Comparison of ENCODE assay signal across 21 cellular contexts in the genomic region with DNA sequence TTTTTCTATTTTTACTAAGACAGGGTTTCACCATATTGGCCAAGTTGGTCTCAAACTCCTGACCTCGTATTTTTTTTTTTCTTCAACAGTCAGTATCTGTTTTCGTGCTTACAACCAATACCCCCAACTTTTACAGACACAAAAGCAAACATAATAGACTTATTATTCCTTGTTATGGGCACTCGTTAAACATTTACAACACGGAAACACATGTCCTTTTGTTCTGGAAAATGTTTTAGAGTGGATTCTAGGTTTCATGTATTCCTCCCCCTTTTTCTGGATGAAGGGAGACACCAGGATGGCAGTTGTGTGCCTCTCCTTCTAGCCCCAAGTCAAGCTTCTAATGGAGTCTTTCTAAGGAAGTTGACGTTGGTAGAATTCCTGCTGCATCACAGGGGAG.
DNase-seq lines count a peak whose midpoint lies in the region; ATAC-seq, FAIRE-seq and TF ChIP-seq lines count a peak whose summit lies in the region.
"Had no signal": no experiment of that assay in that cellular context is flagged by ENCODE, and none has a peak within 500 bp of the region (broad histone marks: within the 10 kb centered on the region; RNA-seq: fewer than 3 reads in every experiment).

No MANE protein-coding gene starts in this region.

- H3F3A ChIP-seq in PC-3 (ENCODE audit: low read length, unreplicated experiment) = no peaks in the 10 kb centered on the region

- TF ChIP-seq EP300 in HepG2 (IDR thresholded peaks at IDR 0.05; ENCODE audit: low read depth in 2 of 2, low read length in 2 of 2) (no peak), HepG2 (CRISPR knock-in tag; IDR thresholded peaks at IDR 0.05; ENCODE audit: borderline replicate concordance) (no peak)

- no peak for FAIRE-seq in HepG2 (lab: Jason Lieb, UNC)
- FAIRE-seq: A204.1, GM12878, GM19239 had no signal

- H2AFZ ChIP-seq in HepG2 (ENCODE audit: low read length) (no peak overlapping the region), PC-3 (ENCODE audit: low read length) (no peak overlapping the region)
- H2AFZ ChIP-seq: GM23338 had no signal

- ATAC-seq in HepG2 (no peak), right lobe of liver (no peak), PC-3 (peak; percentile 35; the same call in 1 of the 2 replicates), GM19351 (IDR thresholded peaks at IDR 0.05; ENCODE audit: unreplicated experiment) (no peak)
- ATAC-seq: GM12878, GM23338, HCT116 had no signal

- H3K79me2 ChIP-seq in HepG2 (ENCODE audit: insufficient read depth, low read length) (no peaks in the 10 kb centered on the region), PC-3 (ENCODE audit: low read length) (no peaks in the 10 kb centered on the region)

- intact Hi-C loops in HepG2 (cut with micrococcal nuclease; ENCODE audit: unreplicated experiment) (no loop called here), right lobe of liver (cut with DNase I) (no loop called here), PC-3 (cut with micrococcal nuclease) (no loop called here)

- POLR2A ChIA-PET in HepG2 (lab: Yijun Ruan, JAX) (no interaction called here), PC-3 (lab: Charles Lee; ENCODE audit: unreplicated experiment) (no interaction called here)

- 61% methylated on average over 5 of the region's 5 CpGs for WGBS in HepG2 (ENCODE audit: low lambda C conversion rate)
- WGBS in right lobe of liver (ENCODE audit: insufficient coverage, low coverage, low lambda C conversion rate, missing lambda C conversion rate) = 77% methylated on average over 4 of the region's 5 CpGs

- H3K9me3 ChIP-seq in HepG2 (ENCODE audit: low read length) (no peaks in the 10 kb centered on the region), right lobe of liver (no peaks in the 10 kb centered on the region), PC-3 (ENCODE audit: low read length) (no peaks in the 10 kb centered on the region), BE2C (no peaks in the 10 kb centered on the region)
- H3K9me3 ChIP-seq: BLaER1 treated with 17β-estradiol and CSF1 and Interleukin-3, amounts not matched to agents 10 nM and 100 nM had no signal

- CTCF ChIA-PET in HepG2 (lab: Yijun Ruan, JAX; ENCODE audit: low intra/inter-chr PET ratio, low total read pairs) (no interaction called here), PC-3 (lab: Charles Lee) (no interaction called here)

- H3K9ac ChIP-seq in HepG2 (ENCODE audit: insufficient read depth, low read depth, low read length) = no peak overlapping the region
- H3K9ac ChIP-seq in PC-3 (ENCODE audit: low read length) = no peak overlapping the region
- H3K9ac ChIP-seq: BLaER1 treated with 17β-estradiol and CSF1 and Interleukin-3, amounts not matched to agents 10 nM and 100 nM had no signal

- in situ Hi-C loops in HepG2 (cut with HindIII; ENCODE audit: extremely low pct_ligation_motif_present, low pct_unique_long_range_greater_than_20kb) = no loop called here

- H3K27ac ChIP-seq in HepG2 (ENCODE audit: extremely low read length, insufficient read depth, low read length) = no peak overlapping the region
- H3K27ac ChIP-seq in right lobe of liver = no peak overlapping the region
- no peak overlapping the region for H3K27ac ChIP-seq in PC-3 (ENCODE audit: low read length)
- H3K27ac ChIP-seq: 22Rv1; BLaER1 treated with 17β-estradiol and CSF1 and Interleukin-3, amounts not matched to agents 10 nM and 100 nM had no signal

- H3K4me3 ChIP-seq in HepG2 (replicated peaks in 1 of 3; ENCODE audit: insufficient read depth in 1 of 3, low read depth in 2 of 3, low read length in 3 of 3) (no peak overlapping the region), right lobe of liver (no peak overlapping the region), PC-3 (ENCODE audit: low read length) (no peak overlapping the region), BE2C (ENCODE audit: low read depth, low read length) (no peak overlapping the region)
- H3K4me3 ChIP-seq: BLaER1 treated with 17β-estradiol and CSF1 and Interleukin-3, amounts not matched to agents 10 nM and 100 nM; GM12878; GM23338 had no signal

- H3K4me2 ChIP-seq in HepG2 (ENCODE audit: low read depth, low read length) = no peak overlapping the region
- no peak overlapping the region for H3K4me2 ChIP-seq in PC-3 (ENCODE audit: low read length)
- H3K4me2 ChIP-seq: GM23338 had no signal

- no peaks in the 10 kb centered on the region for H3K36me3 ChIP-seq in HepG2 (replicated peaks in 1 of 2; ENCODE audit: control insufficient read depth in 1 of 2, insufficient read depth in 2 of 2, low read length in 2 of 2)
- no peaks in the 10 kb centered on the region for H3K36me3 ChIP-seq in right lobe of liver
- no peaks in the 10 kb centered on the region for H3K36me3 ChIP-seq in PC-3 (ENCODE audit: low read depth, low read length)
- H3K36me3 ChIP-seq in BE2C = no peaks in the 10 kb centered on the region
- H3K36me3 ChIP-seq: BLaER1 treated with 17β-estradiol and CSF1 and Interleukin-3, amounts not matched to agents 10 nM and 100 nM had no signal

- TF ChIP-seq POLR2A in HepG2 (IDR thresholded peaks at IDR 0.05; ENCODE audit: insufficient read depth in 1 of 2, low read depth in 2 of 2, low read length in 2 of 2) = no peak
- TF ChIP-seq POLR2A in right lobe of liver (IDR thresholded peaks at IDR 0.05) = no peak

- H3K27me3 ChIP-seq in HepG2 (ENCODE audit: control insufficient read depth in 1 of 2, insufficient read depth in 2 of 2, low read length in 2 of 2) = no peaks in the 10 kb centered on the region
- H3K27me3 ChIP-seq in right lobe of liver = no peaks in the 10 kb centered on the region
- H3K27me3 ChIP-seq in PC-3 (ENCODE audit: low read length) = no peaks in the 10 kb centered on the region
- H3K27me3 ChIP-seq in BE2C = no peaks in the 10 kb centered on the region
- H3K27me3 ChIP-seq: BLaER1 treated with 17β-estradiol and CSF1 and Interleukin-3, amounts not matched to agents 10 nM and 100 nM had no signal

- TF ChIP-seq CTCF in HepG2 (CRISPR knock-in tag; IDR thresholded peaks at IDR 0.05) (no peak), right lobe of liver (IDR thresholded peaks at IDR 0.05) (no peak), PC-3 (conservative IDR thresholded peaks at IDR 0.05; ENCODE audit: low read depth, low read length) (no peak), BE2C (IDR thresholded peaks at IDR 0.05; ENCODE audit: low read depth, low read length) (no peak)

- DNase-seq in HepG2 (ENCODE audit: low spot score) = peak; percentile 54
- no peak for DNase-seq in right lobe of liver
- DNase-seq in PC-3 = no peak
- peak; percentile 81 for DNase-seq in foreskin melanocyte
- no peak for DNase-seq in effector CD4-positive, alpha-beta T cell
- DNase-seq in BE2C = no peak
- DNase-seq: Calu3; CD4-positive, alpha-beta memory T cell; COR-L47; DMS153; EL; GDM1; H9 had no signal

- TF ChIP-seq RAD21 in HepG2 (CRISPR knock-in tag; IDR thresholded peaks at IDR 0.05) = no peak

- H3K4me1 ChIP-seq in HepG2 (ENCODE audit: insufficient read depth, low read length) (peaks cover 13% of the 10 kb centered on the region), right lobe of liver (no peaks in the 10 kb centered on the region), PC-3 (ENCODE audit: insufficient read depth, low read length) (no peaks in the 10 kb centered on the region), BE2C (no peaks in the 10 kb centered on the region)

- no TSS peak for BruUV-seq in HepG2 (replicated peaks; lab: Mats Ljungman, UMichigan)
- BruUV-seq in PC-3 (replicated peaks; lab: Mats Ljungman, UMichigan) = no TSS peak

- H4K20me1 ChIP-seq in HepG2 (ENCODE audit: insufficient read depth, low read length) (no peaks in the 10 kb centered on the region), PC-3 (ENCODE audit: low read length) (no peaks in the 10 kb centered on the region)
- H4K20me1 ChIP-seq: BLaER1 treated with 17β-estradiol and CSF1 and Interleukin-3, amounts not matched to agents 10 nM and 100 nM had no signal

- H3K9me2 ChIP-seq in PC-3 (replicated peaks; ENCODE audit: low read length) = no peaks in the 10 kb centered on the region

TF ChIP-seq in HepG2, 621 proteins besides CTCF, POLR2A, EP300 and RAD21 (continues in another document):
- TF ChIP-seq, protein P1, sequence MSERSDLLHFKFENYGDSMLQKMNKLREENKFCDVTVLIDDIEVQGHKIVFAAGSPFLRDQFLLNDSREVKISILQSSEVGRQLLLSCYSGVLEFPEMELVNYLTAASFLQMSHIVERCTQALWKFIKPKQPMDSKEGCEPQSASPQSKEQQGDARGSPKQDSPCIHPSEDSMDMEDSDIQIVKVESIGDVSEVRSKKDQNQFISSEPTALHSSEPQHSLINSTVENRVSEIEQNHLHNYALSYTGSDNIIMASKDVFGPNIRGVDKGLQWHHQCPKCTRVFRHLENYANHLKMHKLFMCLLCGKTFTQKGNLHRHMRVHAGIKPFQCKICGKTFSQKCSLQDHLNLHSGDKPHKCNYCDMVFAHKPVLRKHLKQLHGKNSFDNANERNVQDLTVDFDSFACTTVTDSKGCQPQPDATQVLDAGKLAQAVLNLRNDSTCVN (CRISPR knock-in tag; IDR thresholded peaks at IDR 0.05; ENCODE audit: borderline replicate concordance) = peak; percentile 91
- TF ChIP-seq SOX6 (IDR thresholded peaks at IDR 0.05) = no peak
- no peak for TF ChIP-seq SOX6 (CRISPR knock-in tag; IDR thresholded peaks at IDR 0.05)

Comparison
In these comparisons a context has a peak if more than half of its experiments do, and no peak if none do; other contexts are left out.
1. DNase-seq: peak in HepG2 (single experiment) and foreskin melanocyte (single experiment); none in right lobe of liver (0 of 3), PC-3 (single experiment), effector CD4-positive, alpha-beta T cell (single experiment) and BE2C (single experiment).